In genomic region chr14:60984225-60984624, GRCh38 we compare ENCODE assay signal across 17 cellular contexts. TPM values are rescaled to one million over a fixed set of nuclear protein-coding genes. Genes with fewer than 3 reads are reported as not detected.
DNase-seq lines count a peak whose midpoint lies in the region; TF ChIP-seq lines count a peak whose summit lies in the region.
"Had no signal": no experiment of that assay in that cellular context is flagged by ENCODE, and none has a peak within 500 bp of the region (broad histone marks: within the 10 kb centered on the region; RNA-seq: fewer than 3 reads in every experiment).

No MANE protein-coding gene starts in this region.

- TF ChIP-seq CTCF in OCI-LY1 (IDR thresholded peaks at IDR 0.05; ENCODE audit: low read length) (no peak), WI38 (IDR thresholded peaks at IDR 0.05; ENCODE audit: low read depth, low read length) (no peak)

- H3K9me2 ChIP-seq in OCI-LY1 (ENCODE audit: low read depth, low read length): no peaks in the 10 kb centered on the region

- no peaks in the 10 kb centered on the region for H3K79me2 ChIP-seq in OCI-LY1 (ENCODE audit: insufficient read depth, low read length)

- DNase-seq in GF-D8 (lab: John Stamatoyannopoulos, UW): peak; percentile 3
- DNase-seq in DMS79 treated with DMSO at 0.1 percent for 48 hours (lab: John Stamatoyannopoulos, UW): no peak
- no peak for DNase-seq in NCI-H1930 (lab: John Stamatoyannopoulos, UW)
- DNase-seq in NK-92 treated with Interleukin-12 subunit alpha and Interleukin-12 subunit beta, amount 100 ng/mL, for 24 hours (lab: John Stamatoyannopoulos, UW): no peak
- DNase-seq: BE2C; CD8-positive, alpha-beta memory T cell; GDM1; GM23248; NCI-H1105 treated with DMSO at 0.1 percent for 48 hours; NCI-H1694 treated with DMSO at 0.1 percent for 48 hours; NCI-H226; NCI-H69; SHP77; T-helper 2 cell had no signal

- no peak overlapping the region for H2AFZ ChIP-seq in OCI-LY1 (ENCODE audit: low read length)
- H2AFZ ChIP-seq: GM23248 had no signal

- H4K20me1 ChIP-seq in OCI-LY1 (ENCODE audit: insufficient read depth, low read length): no peaks in the 10 kb centered on the region

- H3K4me3 ChIP-seq in OCI-LY1 (ENCODE audit: low read depth, low read length, poor library complexity, severe bottlenecking): no peak overlapping the region
- H3K4me3 ChIP-seq in WI38 (ENCODE audit: low read depth, low read length): peak overlapping the region; percentile 81
- H3K4me3 ChIP-seq in skeletal muscle satellite cell (ENCODE audit: low read length): no peak overlapping the region
- H3K4me3 ChIP-seq: GM23248 had no signal

- H3K9ac ChIP-seq in OCI-LY1 (ENCODE audit: low read length) (no peak overlapping the region), skeletal muscle satellite cell (ENCODE audit: low read depth, low read length) (no peak overlapping the region)
- H3K9ac ChIP-seq: GM23248 had no signal

- H3K4me2 ChIP-seq in OCI-LY1 (ENCODE audit: low read length): no peak overlapping the region
- peak overlapping the region; percentile 93 for H3K4me2 ChIP-seq in skeletal muscle satellite cell (ENCODE audit: low read length)

- no peaks in the 10 kb centered on the region for H3F3A ChIP-seq in OCI-LY1 (ENCODE audit: insufficient read depth, low read length)

- H3K9me3 ChIP-seq in OCI-LY1 (ENCODE audit: low read length): no peaks in the 10 kb centered on the region
- H3K9me3 ChIP-seq in skeletal muscle satellite cell (replicated peaks; ENCODE audit: low read length): no peaks in the 10 kb centered on the region
- H3K9me3 ChIP-seq: BE2C had no signal

- H3K27me3 ChIP-seq in OCI-LY1 (ENCODE audit: insufficient read depth, low read length) (no peaks in the 10 kb centered on the region), skeletal muscle satellite cell (ENCODE audit: control insufficient read depth, insufficient read depth, low read length) (no peaks in the 10 kb centered on the region)
- H3K27me3 ChIP-seq: BE2C had no signal

- H3K4me1 ChIP-seq in OCI-LY1 (ENCODE audit: insufficient read depth, low read length, severe bottlenecking) (peaks cover 42% of the 10 kb centered on the region), skeletal muscle satellite cell (ENCODE audit: control insufficient read depth, insufficient read depth, low read length) (peaks cover 28% of the 10 kb centered on the region)
- H3K4me1 ChIP-seq: BE2C had no signal

- H3K27ac ChIP-seq in OCI-LY1 (ENCODE audit: low read depth, low read length, poor library complexity, severe bottlenecking): peak overlapping the region; percentile 2
- H3K27ac ChIP-seq: GM23248 had no signal

- H3K36me3 ChIP-seq in OCI-LY1 (ENCODE audit: insufficient read depth, low read length): peaks cover 25% of the 10 kb centered on the region; the same call in 1 of the 2 replicates
- H3K36me3 ChIP-seq in skeletal muscle satellite cell (ENCODE audit: insufficient read depth, low read length): peaks cover 46% of the 10 kb centered on the region

RNA-seq across cellular contexts. Expression of gene SLC38A6, which starts 3.2 kb away (rescaled TPM):
- 41.7 and 55.3 TPM in 2 replicates for total RNA-seq in skeletal muscle satellite cell (2012; rRNA removed)

RNA-seq across cellular contexts. Expression of gene TRMT5, which starts 3.3 kb away (rescaled TPM):
- 13.8 and 16.2 TPM in 2 replicates for total RNA-seq in skeletal muscle satellite cell (2012; rRNA removed)
